8 cellular contexts compared by ENCODE assay signal in genomic region chr15:22160283-22160682, GRCh38.
DNase-seq lines count a peak whose midpoint lies in the region; ATAC-seq and FAIRE-seq lines count a peak whose summit lies in the region.
"Not testable (repeated sequence)": the region's sequence is repeated elsewhere in the genome, so short reads cannot be mapped to it uniquely, and the experiment has no call there.

No MANE protein-coding gene starts in this region.

- not testable (repeated sequence) for DNase-seq in GM18507 (ENCODE audit: extremely low spot score, insufficient read length, low read depth); activated naive CD8-positive, alpha-beta T cell treated with anti-CD3 and anti-CD28 coated beads, Interleukin-2, amount 50 U/mL, for 24 hours; stimulated activated naive CD8-positive, alpha-beta T cell treated with anti-CD3 and anti-CD28 coated beads, Interleukin-15, Interleukin-2, amounts not matched to agents 100 U/mL and 50 U/mL, for 24 hours

- not testable (repeated sequence) for H3K9me3 Mint-ChIP-seq in activated naive CD8-positive, alpha-beta T cell treated with anti-CD3 and anti-CD28 coated beads, Interleukin-2, amount 50 U/mL, for 24 hours

- not testable (repeated sequence) for H3K4me3 Mint-ChIP-seq in activated naive CD8-positive, alpha-beta T cell treated with anti-CD3 and anti-CD28 coated beads, Interleukin-2, amount 50 U/mL, for 24 hours

- ATAC-seq in GM19328 (IDR thresholded peaks at IDR 0.05; ENCODE audit: unreplicated experiment) (peak; percentile 22), GM21515 (IDR thresholded peaks at IDR 0.05; ENCODE audit: unreplicated experiment) (peak; percentile 27), HG02759 (IDR thresholded peaks at IDR 0.05; ENCODE audit: unreplicated experiment) (peak; percentile 24), HG03103 (IDR thresholded peaks at IDR 0.05; ENCODE audit: low read depth, unreplicated experiment) (peak; percentile 12), HG03565 (IDR thresholded peaks at IDR 0.05; ENCODE audit: unreplicated experiment) (peak; percentile 16)
- peak; percentile 63 for ATAC-seq in activated naive CD8-positive, alpha-beta T cell treated with anti-CD3 and anti-CD28 coated beads, Interleukin-2, amount 50 U/mL, for 24 hours
- ATAC-seq in stimulated activated naive CD8-positive, alpha-beta T cell treated with anti-CD3 and anti-CD28 coated beads, Interleukin-15, Interleukin-2, amounts not matched to agents 100 U/mL and 50 U/mL, for 24 hours, result peak; percentile 55

- H3K27me3 Mint-ChIP-seq in activated naive CD8-positive, alpha-beta T cell treated with anti-CD3 and anti-CD28 coated beads, Interleukin-2, amount 50 U/mL, for 24 hours, result not testable (repeated sequence)

- not testable (repeated sequence) for H3K36me3 Mint-ChIP-seq in activated naive CD8-positive, alpha-beta T cell treated with anti-CD3 and anti-CD28 coated beads, Interleukin-2, amount 50 U/mL, for 24 hours (ENCODE audit: low read depth)

- H3K27ac Mint-ChIP-seq in activated naive CD8-positive, alpha-beta T cell treated with anti-CD3 and anti-CD28 coated beads, Interleukin-2, amount 50 U/mL, for 24 hours, result not testable (repeated sequence)

- not testable (repeated sequence) for H3K4me1 Mint-ChIP-seq in activated naive CD8-positive, alpha-beta T cell treated with anti-CD3 and anti-CD28 coated beads, Interleukin-2, amount 50 U/mL, for 24 hours

- FAIRE-seq in GM18507 (lab: Jason Lieb, UNC), result peak; percentile 87

Comparison
In these comparisons a context has a peak if more than half of its experiments do, and no peak if none do; other contexts are left out.
1. ATAC-seq: peak in every context shown above with its lines; median percentile 63 in activated naive CD8-positive, alpha-beta T cell treated with anti-CD3 and anti-CD28 coated beads, Interleukin-2, amount 50 U/mL, for 24 hours; 55 in stimulated activated naive CD8-positive, alpha-beta T cell treated with anti-CD3 and anti-CD28 coated beads, Interleukin-15, Interleukin-2, amounts not matched to agents 100 U/mL and 50 U/mL, for 24 hours; 27 in GM21515; 24 in HG02759; 22 in GM19328; 16 in HG03565; 12 in HG03103.